Comparison of ENCODE assay signal across 1 cellular context in the genomic region with DNA sequence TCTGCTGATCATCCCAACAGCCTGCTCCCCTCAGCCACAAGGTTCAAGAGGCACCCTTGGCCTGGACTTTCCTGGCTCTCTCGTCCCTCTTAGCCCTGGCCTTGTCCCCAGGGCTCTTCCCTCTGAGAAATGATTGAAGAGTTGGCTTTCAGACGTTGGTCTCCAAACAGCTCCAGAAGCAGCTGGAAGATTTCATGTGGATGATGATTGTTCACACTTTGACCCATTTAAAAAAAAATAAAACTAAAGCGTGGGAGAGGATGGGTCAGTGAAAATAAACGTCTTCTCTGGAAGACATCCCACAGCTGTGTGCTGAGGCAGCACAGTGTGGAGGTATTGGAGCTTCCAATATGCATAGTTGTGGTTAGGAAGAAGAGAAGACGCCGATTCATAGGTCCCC.
TF ChIP-seq lines count a peak whose summit lies in the region.

No MANE protein-coding gene starts in this region.

TF ChIP-seq in SK-N-SH treated with all-trans-retinoic acid at 6 μM for 48 hours, 23 proteins besides CTCF, POLR2A, EP300 and RAD21 (continued from another document):
- TF ChIP-seq GLIS3 (CRISPR knock-in tag; IDR thresholded peaks at IDR 0.05) (no peak), PATZ1 (CRISPR knock-in tag; IDR thresholded peaks at IDR 0.05; ENCODE audit: borderline replicate concordance) (no peak), CSDC2 (CRISPR knock-in tag; IDR thresholded peaks at IDR 0.05) (no peak)
